In genomic region chr1:25050165-25050564, GRCh38 we compare ENCODE assay signal across 19 cellular contexts.
"Had no signal": no experiment of that assay in that cellular context is flagged by ENCODE, and none has a peak within 500 bp of the region (broad histone marks: within the 10 kb centered on the region; RNA-seq: fewer than 3 reads in every experiment).

No MANE protein-coding gene starts in this region.

- H3K9me3 ChIP-seq: SK-N-SH had no signal

- DNase-seq: KBM-7; MV-4-11; NCI-H1048; NCI-H1105 treated with DMSO at 0.1 percent for 48 hours; NCI-H1417 treated with DMSO at 0.1 percent for 48 hours; NCI-H1694; NCI-H187 treated with DMSO at 0.1 percent for 48 hours; NCI-H2029 treated with DMSO at 0.1 percent for 48 hours; NCI-H2171 treated with DMSO at 0.1 percent for 48 hours; NCI-H2227 treated with DMSO at 0.1 percent for 48 hours; NCI-H524; NCI-H526 treated with DMSO at 0.1 percent for 48 hours; NCI-H748 treated with DMSO at 0.1 percent for 48 hours; NK-92 treated with Interleukin-12 subunit alpha and Interleukin-12 subunit beta, amount 100 ng/mL, for 24 hours; PC-3; SK-N-SH; SW 1271; T-cell had no signal

- H3K4me2 ChIP-seq: SK-N-SH had no signal

- H3K27ac ChIP-seq: RWPE1 had no signal

- H3K9ac ChIP-seq: SK-N-SH had no signal
